8 cellular contexts compared by ENCODE assay signal in the genomic region with DNA sequence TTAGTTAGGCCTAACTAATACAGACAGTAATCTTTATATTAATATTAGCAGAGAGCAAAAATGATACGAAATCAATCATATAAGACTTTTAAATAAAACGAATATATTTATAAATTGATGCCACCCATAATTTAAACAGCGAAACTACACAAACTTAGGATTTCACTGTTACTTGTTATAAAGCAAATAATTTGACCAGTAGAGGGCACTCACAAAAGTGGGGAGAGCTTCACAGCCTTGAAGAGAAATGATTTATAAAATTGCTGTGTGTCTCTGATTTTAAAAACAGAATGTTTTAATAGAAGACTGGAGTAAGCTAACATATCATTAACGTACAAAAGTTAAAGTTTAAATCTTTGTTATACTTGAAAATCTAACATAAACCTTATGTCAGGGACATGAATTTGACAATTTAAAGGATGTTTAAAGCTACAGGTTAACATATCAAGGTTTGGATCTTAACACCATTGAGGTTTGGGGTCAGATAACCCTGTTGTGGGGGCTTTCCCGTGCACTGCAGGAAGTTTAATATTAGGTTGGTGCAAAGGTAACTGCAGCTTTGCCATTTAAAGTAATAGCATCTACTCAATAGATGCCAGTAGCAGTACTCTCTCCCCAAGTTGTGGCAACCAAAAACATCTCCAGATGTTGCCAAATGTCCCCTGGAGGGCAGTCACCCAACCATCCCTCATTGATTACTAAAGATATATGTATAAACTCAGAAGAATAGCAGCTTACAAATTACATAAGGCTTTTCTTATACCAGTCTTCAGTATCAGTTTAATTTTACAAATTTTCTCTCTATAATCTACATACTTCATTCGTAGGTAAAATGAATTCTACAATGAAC. TPM values are rescaled to one million over a fixed set of nuclear protein-coding genes. Genes with fewer than 3 reads are reported as not detected.
DNase-seq lines count a peak whose midpoint lies in the region; ATAC-seq and TF ChIP-seq lines count a peak whose summit lies in the region.

No MANE protein-coding gene starts in this region.

- DNase-seq in BJ (ENCODE audit: low read depth) = no peak
- DNase-seq in Jurkat, Clone E6-1 (ENCODE audit: low read depth, low spot score) = peak; percentile 45
- peak; percentile 6 for DNase-seq in T-helper 9 cell
- DNase-seq in foreskin keratinocyte = no peak
- DNase-seq in sciatic nerve (ENCODE audit: low spot score) = no peak
- no peak for DNase-seq in MG63

- TF ChIP-seq CTCF in BJ (IDR thresholded peaks at IDR 0.05; ENCODE audit: insufficient read depth, low read depth, low read length) (peak; percentile 67), GM12875 (IDR thresholded peaks at IDR 0.05; ENCODE audit: borderline replicate concordance, insufficient read depth, low read depth, low read length) (peak; percentile 33; the same call in 1 of the 2 replicates), foreskin keratinocyte (conservative IDR thresholded peaks at IDR 0.05) (peak; percentile 80)

- ATAC-seq in foreskin keratinocyte (peak; percentile 44), sciatic nerve (peak; percentile 66), GM19463 (IDR thresholded peaks at IDR 0.05; ENCODE audit: unreplicated experiment) (no peak)

- CTCF ChIA-PET in BJ (lab: Yijun Ruan, JAX) = interaction anchor here (0.5 to 1.9 kb wide), 23 partner anchors 8 to 760 kb away, joined by 3 to 7 read pairs (median 3); a partner anchor contains a TSS

- H3K36me3 ChIP-seq in BJ (ENCODE audit: control insufficient read depth, insufficient read depth, low read length) (no peaks in the 10 kb centered on the region), MG63 (peaks cover 17% of the 10 kb centered on the region)

- no peak overlapping the region for H3K4me3 ChIP-seq in BJ (ENCODE audit: low read depth, low read length)
- H3K4me3 ChIP-seq in GM12875 (ENCODE audit: low read depth, low read length) = no peak overlapping the region
- H3K4me3 ChIP-seq in Jurkat, Clone E6-1 (ENCODE audit: low read length) = no peak overlapping the region
- no peak overlapping the region for H3K4me3 ChIP-seq in MG63

- no peaks in the 10 kb centered on the region for H3K27me3 ChIP-seq in BJ (ENCODE audit: control insufficient read depth, insufficient read depth, low read length)
- no peaks in the 10 kb centered on the region for H3K27me3 ChIP-seq in foreskin keratinocyte
- H3K27me3 ChIP-seq in MG63 = no peaks in the 10 kb centered on the region

- H3K4me1 ChIP-seq in foreskin keratinocyte = no peaks in the 10 kb centered on the region

- intact Hi-C loops in sciatic nerve (cut with DNase I) = no loop called here

- H3K27ac ChIP-seq in foreskin keratinocyte = no peak overlapping the region

- H3K9me3 ChIP-seq in MG63 = no peaks in the 10 kb centered on the region

- POLR2A ChIA-PET in BJ (lab: Charles Lee) = no interaction called here

RNA-seq across cellular contexts. Expression of a gene that starts 9.3 kb away (rescaled TPM):
- polyA plus RNA-seq in BJ (2011; rRNA removed) (8.5 and 15.3 TPM in 2 replicates), foreskin keratinocyte (7.0 and 7.6 TPM in 2 replicates)
- polyA minus RNA-seq in BJ (2011; rRNA and poly(A)+ RNA removed) = 9.0 and 10.7 TPM in 2 replicates
- 10.1 TPM for polyA plus RNA-seq in Jurkat, Clone E6-1 (2012; ENCODE audit: insufficient read depth, insufficient read length)
- total RNA-seq in foreskin keratinocyte (23.4 and 26.0 TPM in 2 replicates), sciatic nerve (54.9 TPM)
- 4.1 and 6.1 TPM in 2 replicates for total RNA-seq in MG63 (2014; rRNA removed; shearing (Covaris generic); ENCODE audit: low replicate concordance)

RNA-seq across cellular contexts. Expression of a gene that starts 46.4 kb away (rescaled TPM):
- polyA plus RNA-seq in BJ (2011; rRNA removed) = 6.0 and 13.6 TPM in 2 replicates
- 2.8 and 3.1 TPM in 2 replicates for polyA minus RNA-seq in BJ (2011; rRNA and poly(A)+ RNA removed)
- 11.5 TPM for polyA plus RNA-seq in Jurkat, Clone E6-1 (2012; ENCODE audit: insufficient read depth, insufficient read length)
- total RNA-seq in foreskin keratinocyte = 8.0 and 10.2 TPM in 2 replicates
- polyA plus RNA-seq in foreskin keratinocyte = 9.0 and 9.1 TPM in 2 replicates
- total RNA-seq in sciatic nerve = 33.0 TPM
- 25.6 and 71.4 TPM in 2 replicates for total RNA-seq in MG63 (2014; rRNA removed; shearing (Covaris generic); ENCODE audit: low replicate concordance)

RNA-seq across cellular contexts. Expression of a gene that starts 46.4 kb away (rescaled TPM):
- 0.11 and 0.21 TPM in 2 replicates for polyA plus RNA-seq in BJ (2011; rRNA removed)
- 0.15 TPM in 1 of 2 replicates, not detected in the other for polyA minus RNA-seq in BJ (2011; rRNA and poly(A)+ RNA removed)
- not detected for polyA plus RNA-seq in Jurkat, Clone E6-1 (2012; ENCODE audit: insufficient read depth, insufficient read length)
- total RNA-seq in foreskin keratinocyte = 0.07 TPM in 1 of 2 replicates, not detected in the other
- 0.03 and 0.04 TPM in 2 replicates for polyA plus RNA-seq in foreskin keratinocyte
- 1.0 TPM for total RNA-seq in sciatic nerve
- total RNA-seq in MG63 (2014; rRNA removed; shearing (Covaris generic); ENCODE audit: low replicate concordance) = 0.84 TPM in 1 of 2 replicates, not detected in the other

Comparison
In these comparisons a context has a peak if more than half of its experiments do, and no peak if none do; other contexts are left out.
1. DNase-seq: peak in Jurkat, Clone E6-1 (single experiment) and T-helper 9 cell (single experiment); none in BJ (single experiment), foreskin keratinocyte (0 of 2), sciatic nerve (single experiment) and MG63 (single experiment).
2. Peak in every context shown above with its lines, with median percentiles within 50 percentile points of each other: CTCF ChIP-seq.